Comparison of ENCODE assay signal across 1 cellular context in the genomic region with DNA sequence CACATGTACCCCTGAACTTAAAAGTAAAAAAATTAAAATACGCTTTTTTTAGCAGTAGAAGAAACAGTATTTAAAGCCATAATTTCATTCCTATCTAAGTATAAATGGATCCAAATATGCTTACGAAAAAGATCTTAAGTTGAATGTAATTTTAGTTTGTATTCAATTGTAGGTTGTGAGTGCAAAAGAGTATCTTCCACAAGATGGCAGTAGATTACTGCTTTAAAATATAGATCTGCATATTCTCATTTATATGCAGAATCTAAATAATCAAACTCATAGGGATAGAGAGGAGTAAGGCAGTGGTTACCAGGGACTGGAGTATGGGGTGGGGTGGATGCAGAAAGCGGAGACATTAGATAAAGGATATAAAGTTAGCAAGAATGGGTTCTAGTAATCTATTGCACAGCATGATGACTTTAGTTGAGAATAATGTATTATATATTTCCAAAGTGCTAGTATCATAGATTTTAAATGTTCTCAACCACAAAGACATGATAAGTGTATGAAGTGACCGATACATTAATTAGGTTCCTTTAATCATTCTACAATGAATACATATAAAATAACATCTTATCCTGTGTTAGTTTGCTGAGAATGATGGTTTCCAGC.
TF ChIP-seq lines count a peak whose summit lies in the region.

No MANE protein-coding gene starts in this region.

TF ChIP-seq in GM12878, 131 proteins besides CTCF, POLR2A, EP300 and RAD21:
- no peak for TF ChIP-seq ZZZ3 (IDR thresholded peaks at IDR 0.05; ENCODE audit: control insufficient read depth, insufficient read length, low read depth)
- peak; percentile 43; the same call in 1 of the 2 replicates for TF ChIP-seq SMC3 (IDR thresholded peaks at IDR 0.05; ENCODE audit: borderline replicate concordance, low read length)
